ENCODE assay signal across 1 cellular context in genomic region chr5:83917261-83917908, GRCh38.
TF ChIP-seq lines count a peak whose summit lies in the region.

No MANE protein-coding gene starts in this region.

TF ChIP-seq in IMR-90, 13 proteins besides CTCF, POLR2A, EP300 and RAD21:
- TF ChIP-seq USF2 (IDR thresholded peaks at IDR 0.05; ENCODE audit: low read depth, low read length) = no peak
- TF ChIP-seq RCOR1 (IDR thresholded peaks at IDR 0.05; ENCODE audit: insufficient replicate concordance, low read length) = no peak
TF ChIP-seq in IMR-90: peak in this region for 0.
